In genomic region chr17:8146381-8147140, GRCh38 we compare ENCODE assay signal across 1 cellular context.
TF ChIP-seq lines count a peak whose summit lies in the region.

No MANE protein-coding gene starts in this region.

TF ChIP-seq in IMR-90, 13 proteins besides CTCF, POLR2A, EP300 and RAD21:
- no peak for TF ChIP-seq MXI1 (IDR thresholded peaks at IDR 0.05; ENCODE audit: borderline replicate concordance, low read depth, low read length)
- no peak for TF ChIP-seq FOS (IDR thresholded peaks at IDR 0.05; ENCODE audit: low read depth, low read length)
- no peak for TF ChIP-seq MAZ (IDR thresholded peaks at IDR 0.05; ENCODE audit: borderline replicate concordance, low read depth, low read length)
- TF ChIP-seq RFX5 (IDR thresholded peaks at IDR 0.05; ENCODE audit: low read depth, low read length): no peak
- no peak for TF ChIP-seq CHD1 (IDR thresholded peaks at IDR 0.05; ENCODE audit: low read depth, low read length)
- TF ChIP-seq SMC3 (IDR thresholded peaks at IDR 0.05; ENCODE audit: low read depth, low read length): no peak
- no peak for TF ChIP-seq USF2 (IDR thresholded peaks at IDR 0.05; ENCODE audit: low read depth, low read length)
- TF ChIP-seq ELK1 (IDR thresholded peaks at IDR 0.05; ENCODE audit: borderline replicate concordance, low read depth, low read length): no peak
- TF ChIP-seq BHLHE40 (IDR thresholded peaks at IDR 0.05; ENCODE audit: low read depth, low read length): no peak
- TF ChIP-seq RCOR1 (IDR thresholded peaks at IDR 0.05; ENCODE audit: insufficient replicate concordance, low read length): no peak
- TF ChIP-seq MAFK (IDR thresholded peaks at IDR 0.05; ENCODE audit: low read depth, low read length): no peak
- no peak for TF ChIP-seq CEBPB (IDR thresholded peaks at IDR 0.05; ENCODE audit: low read depth, low read length)
- TF ChIP-seq NFE2L2 (IDR thresholded peaks at IDR 0.05; ENCODE audit: low read depth, low read length): no peak
TF ChIP-seq in IMR-90: peak in this region for 0.
